8 cellular contexts compared by ENCODE assay signal in the genomic region with DNA sequence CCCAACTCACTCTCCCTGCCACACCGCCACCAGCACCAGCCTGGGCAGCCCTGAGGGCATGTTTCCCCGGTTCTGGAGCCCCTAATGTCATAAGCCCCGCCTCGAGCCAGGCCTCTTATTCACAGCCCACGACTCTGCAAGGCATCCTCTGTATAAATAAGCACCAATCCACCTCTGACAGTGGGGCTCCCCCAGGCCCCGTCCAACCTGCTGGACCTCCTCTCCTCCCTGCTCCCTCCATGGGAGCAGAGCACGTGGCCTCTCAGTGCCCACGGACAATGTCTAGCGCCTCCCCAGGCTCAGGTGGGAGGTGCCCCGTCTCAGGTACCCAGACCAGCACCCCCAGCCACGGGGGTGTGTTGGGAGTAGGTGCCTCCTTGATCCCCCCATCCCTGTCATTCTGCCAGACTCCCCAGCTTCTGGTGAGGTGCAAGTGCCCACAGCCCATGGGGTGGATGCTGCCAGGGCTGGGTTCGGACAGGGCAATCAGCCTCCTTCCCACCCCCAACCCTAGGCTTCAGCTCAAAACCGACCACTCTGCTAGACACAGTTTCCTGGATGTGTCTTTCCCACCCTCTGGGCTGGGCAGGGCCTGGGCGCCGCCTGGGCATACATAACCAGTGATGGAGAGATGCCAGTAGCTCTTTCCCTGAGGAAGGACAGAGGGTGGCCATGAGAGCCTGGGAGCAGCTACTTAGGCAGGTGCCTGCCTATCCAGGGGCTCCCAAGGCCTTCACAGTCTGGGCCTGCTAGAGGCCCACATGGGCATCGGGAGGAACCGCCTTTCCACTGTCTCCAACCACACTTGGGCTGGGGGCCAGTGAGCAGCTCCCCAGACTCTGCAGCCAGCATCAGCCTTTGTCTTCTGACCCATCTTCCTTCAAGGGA. TPM values are rescaled to one million over a fixed set of nuclear protein-coding genes. Genes with fewer than 3 reads are reported as not detected.
DNase-seq lines count a peak whose midpoint lies in the region; ATAC-seq and TF ChIP-seq lines count a peak whose summit lies in the region.

No MANE protein-coding gene starts in this region.

- peaks cover 3 to 32% (median 13%) of the 10 kb centered on the region in 4 donors for H3K4me1 Mint-ChIP-seq in CD4-positive, alpha-beta memory T cell
- peaks cover 25% of the 10 kb centered on the region for H3K4me1 Mint-ChIP-seq in activated B cell treated with CpG ODN at 0.5 μM for 24 hours
- peaks cover 20% of the 10 kb centered on the region for H3K4me1 Mint-ChIP-seq in memory B cell

- H3K27me3 Mint-ChIP-seq in CD4-positive, alpha-beta memory T cell = peaks cover 26 to 29% of the 10 kb centered on the region in 2 donors
- H3K27me3 Mint-ChIP-seq in activated B cell treated with CpG ODN at 0.5 μM for 24 hours (peaks cover 22% of the 10 kb centered on the region), memory B cell (peaks cover 30% of the 10 kb centered on the region)

- POLR2A ChIA-PET in CD4-positive, alpha-beta memory T cell (lab: Charles Lee; ENCODE audit: partially characterized antibody) = interaction anchor here (1.2 to 2.2 kb wide), 4 partner anchors 20 to 126 kb away, joined by 3 to 14 read pairs (median 7); a partner anchor contains a TSS
- POLR2A ChIA-PET in activated B cell treated with CpG ODN at 0.5 μM for 24 hours (lab: Charles Lee) = interaction anchor here (0.9 to 1.4 kb wide), 3 partner anchors 56 to 91 kb away, joined by 3 to 7 read pairs (median 3); a partner anchor contains a TSS

- no peaks in the 10 kb centered on the region for H3K9me3 Mint-ChIP-seq in CD4-positive, alpha-beta memory T cell
- H3K9me3 Mint-ChIP-seq in activated B cell treated with CpG ODN at 0.5 μM for 24 hours (no peaks in the 10 kb centered on the region), memory B cell (no peaks in the 10 kb centered on the region)

- H3K9me3 ChIP-seq in CD4-positive, alpha-beta memory T cell (ENCODE audit: control insufficient read depth in 1 of 2, low read length in 2 of 2) = no peaks in the 10 kb centered on the region

- CTCF ChIA-PET in CD4-positive, alpha-beta memory T cell (lab: Charles Lee; ENCODE audit: partially characterized antibody) = interaction anchor here (1.0 to 3.4 kb wide), 10 partner anchors 10 to 125 kb away, joined by 3 to 36 read pairs (median 4); a partner anchor contains a TSS
- CTCF ChIA-PET in activated B cell treated with CpG ODN at 0.5 μM for 24 hours (lab: Charles Lee) = interaction anchor here (0.6 to 3.6 kb wide), 13 partner anchors 13 to 515 kb away, joined by 3 to 35 read pairs (median 4); a partner anchor contains a TSS

- TF ChIP-seq CTCF in GM12872 (IDR thresholded peaks at IDR 0.05; ENCODE audit: insufficient read depth, low read depth, low read length) (peak; percentile 41), activated B cell treated with CpG ODN at 0.5 μM for 24 hours (IDR thresholded peaks at IDR 0.05) (no peak)

- peak overlapping the region in 5 of 7 donors; percentile 12 to 81 (median 65) for H3K27ac Mint-ChIP-seq in CD4-positive, alpha-beta memory T cell
- H3K27ac Mint-ChIP-seq in activated B cell treated with CpG ODN at 0.5 μM for 24 hours (no peak overlapping the region), memory B cell (peak overlapping the region; percentile 72)

- H3K4me3 Mint-ChIP-seq in CD4-positive, alpha-beta memory T cell = peak overlapping the region; percentile 28 to 85 (median 60)
- H3K4me3 Mint-ChIP-seq in activated B cell treated with CpG ODN at 0.5 μM for 24 hours (peak overlapping the region; percentile 71), memory B cell (peak overlapping the region; percentile 79)

- H3K27ac ChIP-seq in CD4-positive, alpha-beta memory T cell (ENCODE audit: low read depth, low read length) = no peak overlapping the region

- peak in 1 of 5 donors; percentile 37 for DNase-seq in CD4-positive, alpha-beta memory T cell
- DNase-seq in activated B cell treated with CpG ODN at 0.5 μM for 24 hours = peak; percentile 13
- no peak for DNase-seq in memory B cell (ENCODE audit: low spot score in 2 of 2)
- no peak for DNase-seq in T-helper 9 cell
- DNase-seq in NCI-H187 treated with DMSO at 0.1 percent for 48 hours (lab: John Stamatoyannopoulos, UW) = no peak
- no peak for DNase-seq in activated CD4-positive, alpha-beta T cell treated with anti-CD3 and anti-CD28 coated beads, Interleukin-2, amount 50 U/mL, for 4 hours

- H3K36me3 ChIP-seq in CD4-positive, alpha-beta memory T cell (ENCODE audit: insufficient read depth, low read length) = no peaks in the 10 kb centered on the region

- H3K4me1 ChIP-seq in CD4-positive, alpha-beta memory T cell (ENCODE audit: insufficient read depth, low read length) = peaks cover 6% of the 10 kb centered on the region

- intact Hi-C loops in CD4-positive, alpha-beta memory T cell (cut with micrococcal nuclease) = loop anchor here (2.0 to 10.0 kb wide), 2 partner anchors 93 to 125 kb away; no protein-coding TSS in a partner anchor
- intact Hi-C loops in activated B cell treated with CpG ODN at 0.5 μM for 24 hours (cut with micrococcal nuclease) = loop anchor here (1.0 to 10.0 kb wide), 4 partner anchors 21 to 126 kb away; a partner anchor contains a TSS

- ATAC-seq in activated B cell treated with CpG ODN at 0.5 μM for 24 hours (ENCODE audit: low read depth) (no peak), memory B cell (ENCODE audit: low read depth) (no peak), GM18858 (IDR thresholded peaks at IDR 0.05; ENCODE audit: unreplicated experiment) (no peak)

- no peaks in the 10 kb centered on the region for H3K27me3 ChIP-seq in CD4-positive, alpha-beta memory T cell (ENCODE audit: insufficient read depth, low read length)

- H3K36me3 Mint-ChIP-seq in CD4-positive, alpha-beta memory T cell = no peaks in the 10 kb centered on the region
- no peaks in the 10 kb centered on the region for H3K36me3 Mint-ChIP-seq in activated B cell treated with CpG ODN at 0.5 μM for 24 hours (ENCODE audit: low read depth)
- H3K36me3 Mint-ChIP-seq in memory B cell = no peaks in the 10 kb centered on the region

- H3K4me3 ChIP-seq in CD4-positive, alpha-beta memory T cell (ENCODE audit: low read length in 2 of 2) = no peak overlapping the region

RNA-seq across cellular contexts. Expression of a gene that starts 1.6 kb away (rescaled TPM):
- not detected for total RNA-seq in CD4-positive, alpha-beta memory T cell
- polyA plus RNA-seq in CD4-positive, alpha-beta memory T cell = not detected
- total RNA-seq in activated B cell treated with CpG ODN at 0.5 μM for 24 hours = 0.11 and 0.37 TPM in 2 replicates

RNA-seq across cellular contexts. Expression of a gene that starts 20.4 kb away (rescaled TPM):
- 1 to 10 TPM in 1 of 2 experiments, not detected in 1; 1.3 TPM for total RNA-seq in CD4-positive, alpha-beta memory T cell
- under 1 TPM in 1 of 2 donors, not detected in 1; 0.48 TPM for polyA plus RNA-seq in CD4-positive, alpha-beta memory T cell
- 1.0 and 1.6 TPM in 2 replicates for total RNA-seq in activated B cell treated with CpG ODN at 0.5 μM for 24 hours

RNA-seq across cellular contexts. Expression of a gene that starts 27.3 kb away (rescaled TPM):
- 10 to 100 TPM; 33.4 to 34.6 TPM for total RNA-seq in CD4-positive, alpha-beta memory T cell
- 100 to 1,000 TPM in 1 of 2 donors, 10 to 100 TPM in 1; 48.2 to 303 TPM for polyA plus RNA-seq in CD4-positive, alpha-beta memory T cell
- 118 and 122 TPM in 2 replicates for total RNA-seq in activated B cell treated with CpG ODN at 0.5 μM for 24 hours
